1 cellular context compared by ENCODE assay signal in genomic region chr3:120956143-120956542, GRCh38.
TF ChIP-seq lines count a peak whose summit lies in the region.

No MANE protein-coding gene starts in this region.

TF ChIP-seq in GM12878, 131 proteins besides CTCF, POLR2A, EP300 and RAD21 (continued from another document):
- TF ChIP-seq BRCA1 (IDR thresholded peaks at IDR 0.05; ENCODE audit: low read depth, low read length): no peak
- no peak for TF ChIP-seq SRF (IDR thresholded peaks at IDR 0.05; ENCODE audit: low read depth in 2 of 2, low read length in 2 of 2)
- no peak for TF ChIP-seq ZNF24 (IDR thresholded peaks at IDR 0.05)
- no peak for TF ChIP-seq SIN3A (IDR thresholded peaks at IDR 0.05; ENCODE audit: low read depth, low read length)
TF ChIP-seq in GM12878: peak in this region for 0.
